9 cellular contexts compared by ENCODE assay signal in genomic region chr13:24625870-24626419, GRCh38. TPM values are rescaled to one million over a fixed set of nuclear protein-coding genes. Genes with fewer than 3 reads are reported as not detected.
A peak's percentile ranks its signal among the peaks of the same experiment; 100 is the strongest.
DNase-seq lines count a peak whose midpoint lies in the region; ATAC-seq and TF ChIP-seq lines count a peak whose summit lies in the region.
"Had no signal": no experiment of that assay in that cellular context is flagged by ENCODE, and none has a peak within 500 bp of the region (broad histone marks: within the 10 kb centered on the region; RNA-seq: fewer than 3 reads in every experiment).

No MANE protein-coding gene starts in this region.

- H3K9me3 Mint-ChIP-seq in activated CD4-positive, alpha-beta memory T cell treated with anti-CD3 and anti-CD28 coated beads for 36 hours, result no peaks in the 10 kb centered on the region
- peaks cover 3% of the 10 kb centered on the region for H3K9me3 Mint-ChIP-seq in nephron progenitor cell

- no peak overlapping the region for H3K4me3 Mint-ChIP-seq in activated CD4-positive, alpha-beta memory T cell treated with anti-CD3 and anti-CD28 coated beads for 36 hours
- H3K4me3 Mint-ChIP-seq in nephron progenitor cell, result no peak overlapping the region

- POLR2A ChIA-PET in activated CD4-positive, alpha-beta memory T cell treated with anti-CD3 and anti-CD28 coated beads for 36 hours (lab: Charles Lee), result no interaction called here

- no peak for TF ChIP-seq CTCF in nephron progenitor cell (IDR thresholded peaks at IDR 0.05)

- ATAC-seq in GM18858 (IDR thresholded peaks at IDR 0.05; ENCODE audit: unreplicated experiment) (peak; percentile 76), HG02642 (IDR thresholded peaks at IDR 0.05; ENCODE audit: poor library complexity, unreplicated experiment) (peak; percentile 65), GM19328 (IDR thresholded peaks at IDR 0.05; ENCODE audit: unreplicated experiment) (no peak), HG03565 (IDR thresholded peaks at IDR 0.05; ENCODE audit: unreplicated experiment) (no peak)

- H3K36me3 Mint-ChIP-seq in activated CD4-positive, alpha-beta memory T cell treated with anti-CD3 and anti-CD28 coated beads for 36 hours, result no peaks in the 10 kb centered on the region
- no peaks in the 10 kb centered on the region for H3K36me3 Mint-ChIP-seq in nephron progenitor cell (ENCODE audit: low read depth)

- intact Hi-C loops in activated CD4-positive, alpha-beta memory T cell treated with anti-CD3 and anti-CD28 coated beads for 36 hours (cut with micrococcal nuclease), result loop anchor here (1.0 kb wide), 1 partner anchor 8 kb away; no protein-coding TSS in a partner anchor

- H3K27ac Mint-ChIP-seq in activated CD4-positive, alpha-beta memory T cell treated with anti-CD3 and anti-CD28 coated beads for 36 hours, result peak overlapping the region; percentile 88
- peak overlapping the region; percentile 52 for H3K27ac Mint-ChIP-seq in nephron progenitor cell

- no peaks in the 10 kb centered on the region for H3K27me3 Mint-ChIP-seq in activated CD4-positive, alpha-beta memory T cell treated with anti-CD3 and anti-CD28 coated beads for 36 hours
- H3K27me3 Mint-ChIP-seq in nephron progenitor cell (ENCODE audit: low read depth, poor library complexity), result peaks cover 8% of the 10 kb centered on the region

- H3K4me1 Mint-ChIP-seq in activated CD4-positive, alpha-beta memory T cell treated with anti-CD3 and anti-CD28 coated beads for 36 hours (ENCODE audit: low read depth), result peaks cover 38% of the 10 kb centered on the region
- peaks cover 29% of the 10 kb centered on the region for H3K4me1 Mint-ChIP-seq in nephron progenitor cell

- CTCF ChIA-PET in activated CD4-positive, alpha-beta memory T cell treated with anti-CD3 and anti-CD28 coated beads for 36 hours (lab: Charles Lee), result interaction anchor here (2.0 kb wide), 1 partner anchor 19 kb away, joined by 12 read pairs; no protein-coding TSS in a partner anchor

- DNase-seq in activated CD4-positive, alpha-beta memory T cell treated with anti-CD3 and anti-CD28 coated beads for 36 hours, result peak; percentile 57
- DNase-seq in nephron progenitor cell, result no peak
- no peak for DNase-seq in DMS53 (lab: John Stamatoyannopoulos, UW)
- DNase-seq: hypothalamus, posterior cingulate gyrus had no signal

RNA-seq across cellular contexts. Expression of gene ATP12A, which starts 54.3 kb away (rescaled TPM):
- under 1 TPM; 0.07 to 0.10 TPM for total RNA-seq in activated CD4-positive, alpha-beta memory T cell treated with anti-CD3 and anti-CD28 coated beads for 36 hours

Comparison
In these comparisons a context has a peak if more than half of its experiments do, and no peak if none do; other contexts are left out.
1. ATAC-seq: peak in GM18858 (single experiment) and HG02642 (single experiment); none in GM19328 (single experiment) and HG03565 (single experiment).